ENCODE assay signal across 1 cellular context in genomic region chr6:158819213-158819976, GRCh38.
A peak's percentile ranks its signal among the peaks of the same experiment; 100 is the strongest.
TF ChIP-seq lines count a peak whose summit lies in the region.

EZR (minus strand) TSS chr6:158819368; CDS start chr6:158818093, 1,275 bp downstream.

TF ChIP-seq in HEK293, 187 proteins besides CTCF, POLR2A, EP300 and RAD21 (continued from another document and continues in another):
- peak; percentile 62 for TF ChIP-seq ZBTB26 (tag by site-specific recombination; optimal IDR thresholded peaks at IDR 0.05)
- TF ChIP-seq HIC1 (tag by site-specific recombination; IDR thresholded peaks at IDR 0.05) = 0 out of 2 replicates have a peak, but pooled peaks have one; percentile 31
- TF ChIP-seq ZBTB21 (tag by site-specific recombination; IDR thresholded peaks at IDR 0.05) = no peak
- TF ChIP-seq ZNF510 (tag by site-specific recombination; IDR thresholded peaks at IDR 0.05; ENCODE audit: insufficient replicate concordance) = no peak
- TF ChIP-seq ZSCAN23 (tag by site-specific recombination; IDR thresholded peaks at IDR 0.05) = no peak
- TF ChIP-seq REST (tag by site-specific recombination; IDR thresholded peaks at IDR 0.05) = no peak
- peak; percentile 65; the same call in 1 of the 2 replicates for TF ChIP-seq SP7 (tag by site-specific recombination; IDR thresholded peaks at IDR 0.05)
- TF ChIP-seq YY1 (tag by site-specific recombination; IDR thresholded peaks at IDR 0.05) = peak; percentile 91
- TF ChIP-seq SP3 (tag by site-specific recombination; IDR thresholded peaks at IDR 0.05) = peak; percentile 91
- no peak for TF ChIP-seq ZBTB48 (tag by site-specific recombination; IDR thresholded peaks at IDR 0.05)
- no peak for TF ChIP-seq ZNF114 (tag by site-specific recombination; IDR thresholded peaks at IDR 0.05)
- no peak for TF ChIP-seq ZNF18 (tag by site-specific recombination; IDR thresholded peaks at IDR 0.05)
- TF ChIP-seq INSM2 (tag by site-specific recombination; IDR thresholded peaks at IDR 0.05) = no peak
- TF ChIP-seq ZNF560 (tag by site-specific recombination; IDR thresholded peaks at IDR 0.05; ENCODE audit: borderline replicate concordance) = no peak
- TF ChIP-seq KLF1 (tag by site-specific recombination; IDR thresholded peaks at IDR 0.05) = peak; percentile 95
- no peak for TF ChIP-seq ZNF26 (tag by site-specific recombination; IDR thresholded peaks at IDR 0.05)
- peak; percentile 46; the same call in 1 of the 2 replicates for TF ChIP-seq ZBTB11 (tag by site-specific recombination; conservative IDR thresholded peaks at IDR 0.05; ENCODE audit: low read depth)
- TF ChIP-seq ZSCAN30 (tag by site-specific recombination; IDR thresholded peaks at IDR 0.05) = 0 out of 2 replicates have a peak, but pooled peaks have one; percentile 28
- TF ChIP-seq ZNF654 (tag by site-specific recombination; IDR thresholded peaks at IDR 0.05; ENCODE audit: low read depth) = no peak
- TF ChIP-seq ZNF837 (tag by site-specific recombination; IDR thresholded peaks at IDR 0.05) = no peak
- no peak for TF ChIP-seq HOXD13 (CRISPR knock-in tag; IDR thresholded peaks at IDR 0.05; ENCODE audit: borderline replicate concordance)
- no peak for TF ChIP-seq ZNF513 (tag by site-specific recombination; IDR thresholded peaks at IDR 0.05)
- TF ChIP-seq ZNF426 (tag by site-specific recombination; IDR thresholded peaks at IDR 0.05) = no peak
- no peak for TF ChIP-seq ZNF747 (tag by site-specific recombination; IDR thresholded peaks at IDR 0.05)
- no peak for TF ChIP-seq GLI2 (tag by site-specific recombination; IDR thresholded peaks at IDR 0.05; ENCODE audit: borderline replicate concordance, low read depth)
- no peak for TF ChIP-seq ZNF184 (tag by site-specific recombination; IDR thresholded peaks at IDR 0.05)
- TF ChIP-seq SP2 (tag by site-specific recombination; IDR thresholded peaks at IDR 0.05) = peak; percentile 75
- TF ChIP-seq ZFP41 (tag by site-specific recombination; IDR thresholded peaks at IDR 0.05; ENCODE audit: borderline replicate concordance) = no peak
- TF ChIP-seq ZNF558 (tag by site-specific recombination; IDR thresholded peaks at IDR 0.05) = no peak
- no peak for TF ChIP-seq ZNF544 (tag by site-specific recombination; IDR thresholded peaks at IDR 0.05)
- TF ChIP-seq AEBP2 (tag by site-specific recombination; IDR thresholded peaks at IDR 0.05; ENCODE audit: borderline replicate concordance) = no peak
- TF ChIP-seq ZNF366 (tag by site-specific recombination; conservative IDR thresholded peaks at IDR 0.05) = no peak
- TF ChIP-seq ZNF211 (tag by site-specific recombination; IDR thresholded peaks at IDR 0.05; ENCODE audit: low read depth) = no peak
- TF ChIP-seq MYNN (tag by site-specific recombination; IDR thresholded peaks at IDR 0.05; ENCODE audit: borderline replicate concordance) = no peak
- 0 out of 2 replicates have a peak, but pooled peaks have one; percentile 49 for TF ChIP-seq ZNF660 (tag by site-specific recombination; IDR thresholded peaks at IDR 0.05)
- TF ChIP-seq ZNF449 (tag by site-specific recombination; IDR thresholded peaks at IDR 0.05) = no peak
- no peak for TF ChIP-seq ZNF391 (tag by site-specific recombination; IDR thresholded peaks at IDR 0.05; ENCODE audit: borderline replicate concordance, low read depth)
